ENCODE assay signal across 8 cellular contexts in genomic region chr10:91210435-91210834, GRCh38. TPM values are rescaled to one million over a fixed set of nuclear protein-coding genes. Genes with fewer than 3 reads are reported as not detected.
DNase-seq lines count a peak whose midpoint lies in the region; ATAC-seq and TF ChIP-seq lines count a peak whose summit lies in the region.

No MANE protein-coding gene starts in this region.

- H3K9me3 Mint-ChIP-seq in activated CD4-positive, alpha-beta T cell treated with anti-CD3 and anti-CD28 coated beads, Interleukin-2, amount 10 ng/mL, durations not matched to agents 7 days and 5 days, result no peaks in the 10 kb centered on the region

- H3K27me3 Mint-ChIP-seq in activated CD4-positive, alpha-beta T cell treated with anti-CD3 and anti-CD28 coated beads, Interleukin-2, amount 10 ng/mL, durations not matched to agents 7 days and 5 days, result no peaks in the 10 kb centered on the region

- H3K79me2 ChIP-seq in hepatocyte, result no peaks in the 10 kb centered on the region

- CTCF ChIA-PET in activated CD4-positive, alpha-beta T cell treated with anti-CD3 and anti-CD28 coated beads, Interleukin-2, amount 10 ng/mL, durations not matched to agents 7 days and 5 days (lab: Charles Lee), result interaction anchor here (0.7 to 1.5 kb wide), 3 partner anchors 8 to 264 kb away, joined by 3 read pairs; partner anchors contain the start of gene PCGF5

- no peak overlapping the region for H3K27ac Mint-ChIP-seq in activated CD4-positive, alpha-beta T cell treated with anti-CD3 and anti-CD28 coated beads, Interleukin-2, amount 10 ng/mL, durations not matched to agents 7 days and 5 days

- no peak overlapping the region for H3K27ac ChIP-seq in hepatocyte
- no peak overlapping the region for H3K27ac ChIP-seq in effector memory CD4-positive, alpha-beta T cell (ENCODE audit: insufficient read depth, low read length, poor library complexity, severe bottlenecking)
- no peak overlapping the region for H3K27ac ChIP-seq in brain microvascular endothelial cell

- peak; percentile 25 for DNase-seq in activated CD4-positive, alpha-beta T cell treated with anti-CD3 and anti-CD28 coated beads for 48 hours
- DNase-seq in activated CD4-positive, alpha-beta T cell treated with anti-CD3 and anti-CD28 coated beads, Interleukin-2, amount 10 ng/mL, durations not matched to agents 7 days and 5 days, result no peak
- DNase-seq in NCI-H2029 treated with DMSO at 0.1 percent for 48 hours (lab: John Stamatoyannopoulos, UW) (peak; percentile 89), hepatocyte (ENCODE audit: low spot score) (peak; percentile 21), HK-2 (ENCODE audit: unreplicated experiment) (no peak), brain microvascular endothelial cell (no peak)
- no peak for DNase-seq in effector memory CD4-positive, alpha-beta T cell

- H4K20me1 ChIP-seq in hepatocyte (ENCODE audit: insufficient read depth, poor library complexity, severe bottlenecking), result no peaks in the 10 kb centered on the region

- peak; percentile 89 for ATAC-seq in HG02885 (IDR thresholded peaks at IDR 0.05; ENCODE audit: poor library complexity, unreplicated experiment)

- no peak for TF ChIP-seq CTCF in hepatocyte (IDR thresholded peaks at IDR 0.05; ENCODE audit: poor library complexity)
- no peak for TF ChIP-seq CTCF in brain microvascular endothelial cell (IDR thresholded peaks at IDR 0.05; ENCODE audit: low read depth, low read length, missing control alignments)

- no peaks in the 10 kb centered on the region for H3K27me3 ChIP-seq in hepatocyte
- H3K27me3 ChIP-seq in effector memory CD4-positive, alpha-beta T cell (replicated peaks; ENCODE audit: control insufficient read depth, insufficient read depth, low read length, poor library complexity, severe bottlenecking), result no peaks in the 10 kb centered on the region
- H3K27me3 ChIP-seq in brain microvascular endothelial cell (replicated peaks), result no peaks in the 10 kb centered on the region

- POLR2A ChIA-PET in activated CD4-positive, alpha-beta T cell treated with anti-CD3 and anti-CD28 coated beads, Interleukin-2, amount 10 ng/mL, durations not matched to agents 7 days and 5 days (lab: Charles Lee), result no interaction called here

- no peak overlapping the region for H3K4me3 Mint-ChIP-seq in activated CD4-positive, alpha-beta T cell treated with anti-CD3 and anti-CD28 coated beads, Interleukin-2, amount 10 ng/mL, durations not matched to agents 7 days and 5 days

- no peak overlapping the region for H3K4me2 ChIP-seq in hepatocyte

- no peaks in the 10 kb centered on the region for H3K4me1 ChIP-seq in hepatocyte (ENCODE audit: insufficient read depth)
- peaks cover 24% of the 10 kb centered on the region for H3K4me1 ChIP-seq in effector memory CD4-positive, alpha-beta T cell (ENCODE audit: control insufficient read depth, insufficient read depth, low read length, poor library complexity, severe bottlenecking)

- H2AFZ ChIP-seq in hepatocyte, result no peak overlapping the region

- no peaks in the 10 kb centered on the region for H3K9me2 ChIP-seq in hepatocyte (replicated peaks; ENCODE audit: insufficient read depth)

- peaks cover 43% of the 10 kb centered on the region for H3K4me1 Mint-ChIP-seq in activated CD4-positive, alpha-beta T cell treated with anti-CD3 and anti-CD28 coated beads, Interleukin-2, amount 10 ng/mL, durations not matched to agents 7 days and 5 days

- H3K36me3 Mint-ChIP-seq in activated CD4-positive, alpha-beta T cell treated with anti-CD3 and anti-CD28 coated beads, Interleukin-2, amount 10 ng/mL, durations not matched to agents 7 days and 5 days (ENCODE audit: low read depth), result peaks cover under 1% of the 10 kb centered on the region

- H3K9me3 ChIP-seq in hepatocyte (ENCODE audit: low read depth), result no peaks in the 10 kb centered on the region
- no peaks in the 10 kb centered on the region for H3K9me3 ChIP-seq in effector memory CD4-positive, alpha-beta T cell (ENCODE audit: control insufficient read depth, low read length)

- in situ Hi-C loops in brain microvascular endothelial cell (cut with HindIII; ENCODE audit: low pct_ligation_motif_present, low sequenced_read_pairs), result no loop called here

- H3K36me3 ChIP-seq in hepatocyte (replicated peaks; ENCODE audit: insufficient read depth, low read depth), result no peaks in the 10 kb centered on the region
- H3K36me3 ChIP-seq in effector memory CD4-positive, alpha-beta T cell (ENCODE audit: control insufficient read depth, insufficient read depth, low read length), result no peaks in the 10 kb centered on the region
- no peaks in the 10 kb centered on the region for H3K36me3 ChIP-seq in brain microvascular endothelial cell (replicated peaks)

- no peak overlapping the region for H3K4me3 ChIP-seq in hepatocyte
- no peak overlapping the region for H3K4me3 ChIP-seq in effector memory CD4-positive, alpha-beta T cell (ENCODE audit: insufficient read depth, low read depth, low read length, poor library complexity, severe bottlenecking)
- H3K4me3 ChIP-seq in brain microvascular endothelial cell (ENCODE audit: low read depth, low read length), result no peak overlapping the region

RNA-seq across cellular contexts. Expression of gene PCGF5, which starts 10.0 kb away (rescaled TPM):
- total RNA-seq in activated CD4-positive, alpha-beta T cell treated with anti-CD3 and anti-CD28 coated beads, Interleukin-2, amount 10 ng/mL, durations not matched to agents 7 days and 5 days, result 10 to 100 TPM; 49.3 to 62.0 TPM
- total RNA-seq in hepatocyte, result 31.7 and 38.7 TPM in 2 replicates
- polyA plus RNA-seq in hepatocyte, result 30.0 and 32.1 TPM in 2 replicates

Comparison
In these comparisons a context has a peak if more than half of its experiments do, and no peak if none do; other contexts are left out.
1. DNase-seq: peak in activated CD4-positive, alpha-beta T cell treated with anti-CD3 and anti-CD28 coated beads for 48 hours (single experiment), NCI-H2029 treated with DMSO at 0.1 percent for 48 hours (single experiment) and hepatocyte (single experiment); none in activated CD4-positive, alpha-beta T cell treated with anti-CD3 and anti-CD28 coated beads, Interleukin-2, amount 10 ng/mL, durations not matched to agents 7 days and 5 days (single experiment), HK-2 (single experiment), effector memory CD4-positive, alpha-beta T cell (0 of 3) and brain microvascular endothelial cell (single experiment).